Comparison of ENCODE assay signal across 8 cellular contexts in the genomic region with DNA sequence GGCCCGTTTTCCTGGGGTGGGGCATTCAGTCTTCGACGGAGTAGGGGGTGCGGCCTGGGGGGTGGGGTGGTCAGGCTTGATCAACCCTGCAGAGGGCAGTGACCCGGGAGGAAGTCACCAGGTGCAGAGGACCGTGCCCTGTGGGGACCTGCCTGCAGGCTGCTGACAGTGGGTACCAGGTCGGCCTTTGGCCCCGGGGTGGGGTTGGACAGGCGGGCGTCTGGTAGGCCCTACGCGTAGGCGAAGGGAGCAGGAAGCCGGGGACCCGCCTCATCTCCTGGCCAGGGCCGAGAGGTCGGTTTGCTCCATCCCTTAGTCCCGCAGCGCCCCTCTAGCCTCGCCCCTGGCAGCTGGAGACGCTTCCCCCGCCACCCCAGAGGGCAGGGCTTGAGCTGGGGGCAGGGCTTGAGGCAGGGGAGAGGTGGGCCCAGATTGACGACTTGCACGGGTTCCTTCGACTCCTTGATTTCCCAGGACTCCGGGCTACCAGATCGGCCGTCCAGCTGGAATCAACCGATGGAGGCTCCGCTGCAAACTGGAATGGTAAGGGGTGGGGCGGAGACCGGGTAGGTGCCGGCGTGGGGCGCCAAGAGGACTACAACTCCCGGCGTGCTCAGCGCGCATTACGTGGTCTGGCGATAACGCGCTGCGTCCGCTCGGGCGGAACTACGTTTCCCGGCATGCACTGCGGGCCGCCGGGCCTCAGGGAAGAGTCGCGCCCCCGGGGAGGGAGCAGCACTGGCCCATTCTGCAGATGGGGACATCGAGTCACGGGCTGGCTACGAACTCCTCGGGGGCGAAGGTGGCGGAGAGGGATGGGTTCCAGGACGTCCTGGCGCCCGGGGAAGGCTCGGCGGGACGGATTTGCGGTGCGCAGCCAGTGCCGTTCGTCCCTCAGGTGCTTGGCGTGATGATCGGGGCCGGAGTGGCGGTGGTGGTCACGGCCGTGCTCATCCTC. TPM values are rescaled to one million over a fixed set of nuclear protein-coding genes. Genes with fewer than 3 reads are reported as not detected.
DNase-seq lines count a peak whose midpoint lies in the region; ATAC-seq and TF ChIP-seq lines count a peak whose summit lies in the region.

Gene PNPLA6, plus strand, starts transcription at position 683 of the 958 bp plus-strand sequence. Its CDS starts 72 bp downstream, at position 755.

- DNase-seq in GM13976 (ENCODE audit: low spot score) (peak; percentile 97), NCI-H1694 (lab: John Stamatoyannopoulos, UW) (peak; percentile 74), T-helper 17 cell (peak; percentile 83 to 90 (median 90)), amniotic stem cell (lab: John Stamatoyannopoulos, UW) (peak; percentile 86), left ventricle myocardium inferior (peak; percentile 98), psoas muscle (peak; percentile 97 to 99)

- H3K36me3 Mint-ChIP-seq in T-helper 17 cell (ENCODE audit: low read depth), result no peaks in the 10 kb centered on the region

- H3K4me3 Mint-ChIP-seq in T-helper 17 cell, result peak within 1 kb of the TSS; percentile 96

- peak within 1 kb of the TSS; percentile 95 for H3K27ac Mint-ChIP-seq in T-helper 17 cell

- H3K27me3 ChIP-seq in left ventricle myocardium inferior (ENCODE audit: low read depth) (no peaks in the 10 kb centered on the region), psoas muscle (ENCODE audit: insufficient read depth in 3 of 3, low read length in 2 of 3) (no peaks in the 10 kb centered on the region)

- peaks cover 50% of the 10 kb centered on the region for H3K36me3 ChIP-seq in left ventricle myocardium inferior
- peaks cover 3 to 49% of the 10 kb centered on the region in 2 donors for H3K36me3 ChIP-seq in psoas muscle (ENCODE audit: insufficient read depth in 1 of 2, low read depth in 1 of 2)
- no peaks in the 10 kb centered on the region for H3K36me3 ChIP-seq in urinary bladder (ENCODE audit: insufficient read depth)

- H3K4me1 ChIP-seq in left ventricle myocardium inferior, result peaks cover 38% of the 10 kb centered on the region
- H3K4me1 ChIP-seq in psoas muscle, result peaks cover 11% of the 10 kb centered on the region
- H3K4me1 ChIP-seq in urinary bladder (ENCODE audit: insufficient read depth), result no peaks in the 10 kb centered on the region

- in situ Hi-C loops in GM13976 (cut with MboI; ENCODE audit: low sequenced_read_pairs, unreplicated experiment), result no loop called here

- peak within 1 kb of the TSS; percentile 93 for H3K27ac ChIP-seq in left ventricle myocardium inferior (replicated peaks)
- H3K27ac ChIP-seq in psoas muscle, result peak within 1 kb of the TSS; percentile 86
- H3K27ac ChIP-seq in urinary bladder (ENCODE audit: low read depth), result peak within 1 kb of the TSS; percentile 91

- intact Hi-C loops in left ventricle myocardium inferior (cut with micrococcal nuclease), result no loop called here
- intact Hi-C loops in psoas muscle (cut with DNase I), result loop anchor here in 1 of 2 donors (10.0 kb wide), 1 partner anchor 141 kb away; no protein-coding TSS in a partner anchor

- no peaks in the 10 kb centered on the region for H3K9me3 ChIP-seq in T-helper 17 cell (ENCODE audit: control insufficient read depth, low read length, poor library complexity, severe bottlenecking)
- no peaks in the 10 kb centered on the region for H3K9me3 ChIP-seq in left ventricle myocardium inferior (replicated peaks)
- no peaks in the 10 kb centered on the region for H3K9me3 ChIP-seq in psoas muscle

- H3K27me3 Mint-ChIP-seq in T-helper 17 cell, result no peaks in the 10 kb centered on the region

- 0% methylated on average over 69 to 77 of the region's 77 CpGs for WGBS in psoas muscle, 3 donors
- under 1% methylated on average over 77 of the region's 77 CpGs for WGBS in urinary bladder

- H3K4me1 Mint-ChIP-seq in T-helper 17 cell, result peaks cover 19% of the 10 kb centered on the region

- no peak for TF ChIP-seq CTCF in GM13976 (IDR thresholded peaks at IDR 0.05; ENCODE audit: borderline replicate concordance, control extremely low read depth, extremely low read depth, insufficient read depth, missing control alignments)
- no peak for TF ChIP-seq CTCF in left ventricle myocardium inferior (IDR thresholded peaks at IDR 0.05; ENCODE audit: borderline replicate concordance)
- TF ChIP-seq CTCF in psoas muscle (IDR thresholded peaks at IDR 0.05), result no peak

- ATAC-seq in HG02870 (IDR thresholded peaks at IDR 0.05; ENCODE audit: unreplicated experiment) (peak; percentile 61), T-helper 17 cell (peak; percentile 86), psoas muscle (peak; percentile 90 to 93 (median 92))

- peak within 1 kb of the TSS; percentile 95 for H3K4me3 ChIP-seq in left ventricle myocardium inferior
- H3K4me3 ChIP-seq in psoas muscle, result peak within 1 kb of the TSS; percentile 91
- H3K4me3 ChIP-seq in urinary bladder (ENCODE audit: low read depth, low read length), result peak within 1 kb of the TSS; percentile 78

RNA-seq across cellular contexts. Expression of gene PNPLA6, which starts in this region (rescaled TPM):
- total RNA-seq in T-helper 17 cell (10 to 100 TPM; 95.1 to 97.2 TPM), left ventricle myocardium inferior (52.7 TPM), psoas muscle (10 to 100 TPM; 53.3 to 72.8 (median 62.7) TPM), urinary bladder (25.2 TPM)
- polyA plus RNA-seq in psoas muscle (10 to 100 TPM; 31.8 to 63.8 (median 34.6) TPM), urinary bladder (54.1 TPM)

Comparison
In these comparisons a context has a peak if more than half of its experiments do, and no peak if none do; other contexts are left out.
1. Peak in every context shown above with its lines: DNase-seq, ATAC-seq, H3K4me3 ChIP-seq and H3K27ac ChIP-seq.